In genomic region chr6:40044196-40044595, GRCh38 we compare ENCODE assay signal across 8 cellular contexts.
"Had no signal": no experiment of that assay in that cellular context is flagged by ENCODE, and none has a peak within 500 bp of the region (broad histone marks: within the 10 kb centered on the region; RNA-seq: fewer than 3 reads in every experiment).

No MANE protein-coding gene starts in this region.

- H2AFZ ChIP-seq: GM23338 had no signal

- H3K4me3 ChIP-seq: GM23338, K562 had no signal

- ATAC-seq: GM23338, K562 had no signal

- DNase-seq: H9, HCEC 1CT, IMR-90 had no signal

- H3K4me2 ChIP-seq: GM23338 had no signal

- FAIRE-seq: H1, H54, HTR-8/SVneo, K562 had no signal
